In genomic region chr11:119461250-119461963, GRCh38 we compare ENCODE assay signal across 1 cellular context.
TF ChIP-seq lines count a peak whose summit lies in the region.

No MANE protein-coding gene starts in this region.

TF ChIP-seq in IMR-90, 13 proteins besides CTCF, POLR2A, EP300 and RAD21 (continued from another document):
- TF ChIP-seq ELK1 (IDR thresholded peaks at IDR 0.05; ENCODE audit: borderline replicate concordance, low read depth, low read length) (no peak), SMC3 (IDR thresholded peaks at IDR 0.05; ENCODE audit: low read depth, low read length) (no peak)
